Comparison of ENCODE assay signal across 21 cellular contexts in the genomic region with DNA sequence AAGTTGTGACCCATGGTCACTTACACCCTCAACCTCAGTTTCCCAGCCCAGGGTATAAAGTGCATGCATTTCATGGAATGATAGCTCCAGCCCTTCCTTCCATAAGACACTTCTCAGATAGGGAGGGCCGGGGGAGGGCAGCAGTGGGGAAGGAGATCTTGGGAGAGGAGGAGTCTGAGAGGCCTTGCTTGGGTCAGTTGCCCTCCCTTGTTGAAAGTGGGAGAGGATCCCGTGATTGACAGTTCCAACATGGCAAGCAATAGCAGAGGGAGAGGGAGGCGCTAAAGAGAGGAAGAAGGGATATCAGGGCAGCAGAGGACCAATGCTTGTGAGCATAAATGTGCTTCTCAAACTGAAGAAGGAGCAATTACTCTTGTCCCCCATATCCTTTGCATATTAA.
"Had no signal": no experiment of that assay in that cellular context is flagged by ENCODE, and none has a peak within 500 bp of the region (broad histone marks: within the 10 kb centered on the region; RNA-seq: fewer than 3 reads in every experiment).

No MANE protein-coding gene starts in this region.

- H3K9me3 ChIP-seq: mucosa of descending colon, upper lobe of left lung had no signal

- H3K36me3 ChIP-seq: upper lobe of left lung had no signal

- H3K9ac ChIP-seq: parathyroid adenoma had no signal

- H2AFZ ChIP-seq: parathyroid adenoma had no signal

- H3K27me3 Mint-ChIP-seq: activated naive CD8-positive, alpha-beta T cell treated with anti-CD3 and anti-CD28 coated beads for 36 hours; activated T-cell treated with anti-CD3 and anti-CD28 coated beads, Interleukin-2, amount 50 U/mL, for 24 hours had no signal

- H3K9me3 Mint-ChIP-seq: activated naive CD8-positive, alpha-beta T cell treated with anti-CD3 and anti-CD28 coated beads for 36 hours; activated T-cell treated with anti-CD3 and anti-CD28 coated beads, Interleukin-2, amount 50 U/mL, for 24 hours; activated T-helper 2 cell treated with anti-CD3 and anti-CD28 coated beads, Interferon-gamma antibody, Interleukin-2, Interleukin-4, amounts not matched to agents 10 μg/mL and 5 μg/mL and 100 μg/mL, durations not matched to agents 14 hours and 24 hours and 36 hours had no signal

- ATAC-seq: foreskin keratinocyte; left colon; mucosa of descending colon; right cardiac atrium; stimulated activated naive CD8-positive, alpha-beta T cell treated with anti-CD3 and anti-CD28 coated beads, Interleukin-15, Interleukin-2, amounts not matched to agents 100 U/mL and 50 U/mL, for 24 hours had no signal

- DNase-seq: activated CD8-positive, alpha-beta memory T cell treated with anti-CD3 and anti-CD28 coated beads for 24 hours; activated CD8-positive, alpha-beta memory T cell treated with anti-CD3 and anti-CD28 coated beads, Interleukin-2, amount 50 U/mL, for 4 hours; activated naive CD4-positive, alpha-beta T cell; activated naive CD8-positive, alpha-beta T cell treated with anti-CD3 and anti-CD28 coated beads for 36 hours; activated T-cell treated with anti-CD3 and anti-CD28 coated beads, Interleukin-2, amount 50 U/mL, for 24 hours; central memory CD4-positive, alpha-beta T cell; dermis blood vessel endothelial cell; effector CD8-positive, alpha-beta T cell; foreskin keratinocyte; left colon; mesenchymal stem cell; mucosa of descending colon; nephron progenitor cell; nucleus accumbens; right cardiac atrium; stimulated activated CD4-positive, alpha-beta T cell treated with anti-CD3 and anti-CD28 coated beads, Interleukin-12 subunit alpha, Interleukin-12 subunit beta, amount 100 ng/mL, for 4 hours; stimulated activated CD4-positive, alpha-beta T cell treated with anti-CD3 and anti-CD28 coated beads, Interleukin-4, amount 100 ng/mL, for 4 hours; stimulated activated naive CD8-positive, alpha-beta T cell treated with anti-CD3 and anti-CD28 coated beads, Interleukin-15, Interleukin-2, amounts not matched to agents 100 U/mL and 50 U/mL, for 24 hours; upper lobe of left lung had no signal

- H3K27ac Mint-ChIP-seq: activated naive CD8-positive, alpha-beta T cell treated with anti-CD3 and anti-CD28 coated beads for 36 hours; activated T-cell treated with anti-CD3 and anti-CD28 coated beads, Interleukin-2, amount 50 U/mL, for 24 hours; activated T-helper 2 cell treated with anti-CD3 and anti-CD28 coated beads, Interferon-gamma antibody, Interleukin-2, Interleukin-4, amounts not matched to agents 10 μg/mL and 5 μg/mL and 100 μg/mL, durations not matched to agents 14 hours and 24 hours and 36 hours had no signal

- H3K27me3 ChIP-seq: foreskin keratinocyte, upper lobe of left lung had no signal

- H3K4me3 Mint-ChIP-seq: activated naive CD8-positive, alpha-beta T cell treated with anti-CD3 and anti-CD28 coated beads for 36 hours; activated T-cell treated with anti-CD3 and anti-CD28 coated beads, Interleukin-2, amount 50 U/mL, for 24 hours had no signal

- H3K4me1 ChIP-seq: foreskin keratinocyte, parathyroid adenoma, upper lobe of left lung had no signal

- H3K36me3 Mint-ChIP-seq: activated naive CD8-positive, alpha-beta T cell treated with anti-CD3 and anti-CD28 coated beads for 36 hours had no signal

- H3K27ac ChIP-seq: foreskin keratinocyte, parathyroid adenoma, upper lobe of left lung had no signal

- H3K79me2 ChIP-seq: parathyroid adenoma had no signal

- H3K4me3 ChIP-seq: mucosa of descending colon, upper lobe of left lung had no signal
